ENCODE assay signal across 11 cellular contexts in the genomic region with DNA sequence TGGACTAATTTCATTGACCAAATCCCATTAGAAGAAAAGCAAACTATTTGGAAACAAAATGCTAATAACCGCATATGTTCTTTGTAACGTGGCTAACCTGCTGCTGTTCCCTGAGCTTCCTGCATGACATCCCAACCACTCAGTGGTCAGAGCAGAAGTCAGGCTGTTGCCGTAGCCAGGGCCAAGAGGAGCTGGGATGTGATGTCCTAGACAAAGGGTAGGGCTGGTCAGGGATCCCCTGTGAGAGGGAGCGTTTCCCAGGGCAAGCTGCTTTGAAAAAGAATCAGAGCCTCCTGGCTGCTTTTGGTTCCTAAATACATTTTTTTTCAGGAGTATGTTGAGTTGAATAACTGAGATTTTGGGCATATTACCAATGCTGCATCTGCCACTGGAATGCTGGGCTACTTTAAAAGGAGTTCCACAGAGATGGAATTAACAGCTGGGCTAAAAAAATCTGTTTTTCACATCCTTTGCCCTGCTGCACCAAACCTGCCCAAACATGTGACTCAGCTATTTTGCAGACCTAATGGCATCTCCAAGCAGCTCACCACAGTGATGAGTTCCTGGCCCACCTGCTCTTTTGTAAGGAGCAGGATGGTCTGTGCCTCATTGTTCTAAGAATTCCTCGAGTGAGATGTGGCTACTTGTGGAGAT. TPM values are rescaled to one million over a fixed set of nuclear protein-coding genes. Genes with fewer than 3 reads are reported as not detected.
DNase-seq lines count a peak whose midpoint lies in the region; ATAC-seq and TF ChIP-seq lines count a peak whose summit lies in the region.
"Had no signal": no experiment of that assay in that cellular context is flagged by ENCODE, and none has a peak within 500 bp of the region (broad histone marks: within the 10 kb centered on the region; RNA-seq: fewer than 3 reads in every experiment).

No MANE protein-coding gene starts in this region.

- H3K9me3 Mint-ChIP-seq in CD8-positive, alpha-beta memory T cell: no peaks in the 10 kb centered on the region
- H3K9me3 Mint-ChIP-seq in CD14-positive monocyte: no peaks in the 10 kb centered on the region

- H3K27me3 Mint-ChIP-seq in CD8-positive, alpha-beta memory T cell: no peaks in the 10 kb centered on the region
- H3K27me3 Mint-ChIP-seq in CD14-positive monocyte (ENCODE audit: low read depth in 3 of 3): peaks cover 0 to 2% (median 0%) of the 10 kb centered on the region in 3 donors

- peaks cover 21 to 86% (median 32%) of the 10 kb centered on the region in 3 donors for H3K36me3 Mint-ChIP-seq in CD8-positive, alpha-beta memory T cell
- peaks cover 84 to 97% of the 10 kb centered on the region in 2 donors for H3K36me3 Mint-ChIP-seq in CD14-positive monocyte

- H3K27me3 ChIP-seq in right atrium auricular region: no peaks in the 10 kb centered on the region
- no peaks in the 10 kb centered on the region for H3K27me3 ChIP-seq in CD8-positive, alpha-beta memory T cell (ENCODE audit: insufficient read depth, low read length, poor library complexity, severe bottlenecking)
- H3K27me3 ChIP-seq: BLaER1 treated with 17β-estradiol and CSF1 and Interleukin-3, amounts not matched to agents 10 nM and 100 nM had no signal

- H3K36me3 ChIP-seq in right atrium auricular region: peaks cover 43% of the 10 kb centered on the region
- peaks cover 52% of the 10 kb centered on the region for H3K36me3 ChIP-seq in CD8-positive, alpha-beta memory T cell (ENCODE audit: insufficient read depth, low read length)

- POLR2A ChIA-PET in CD8-positive, alpha-beta memory T cell (lab: Charles Lee): no interaction called here

- CTCF ChIA-PET in CD8-positive, alpha-beta memory T cell (lab: Charles Lee): no interaction called here

- intact Hi-C loops in left ventricle myocardium superior (cut with micrococcal nuclease): no loop called here
- intact Hi-C loops in CD14-positive monocyte (cut with micrococcal nuclease): loop anchor here (5.0 kb wide), 1 partner anchor 36 kb away; no protein-coding TSS in a partner anchor

- H3K4me1 ChIP-seq in right atrium auricular region: peaks cover 0 to 29% of the 10 kb centered on the region in 2 donors
- H3K4me1 ChIP-seq in CD8-positive, alpha-beta memory T cell (ENCODE audit: insufficient read depth, low read length): no peaks in the 10 kb centered on the region

- no peaks in the 10 kb centered on the region for H3K9me3 ChIP-seq in right atrium auricular region
- no peaks in the 10 kb centered on the region for H3K9me3 ChIP-seq in CD8-positive, alpha-beta memory T cell (ENCODE audit: low read length)
- H3K9me3 ChIP-seq: BLaER1 treated with 17β-estradiol and CSF1 and Interleukin-3, amounts not matched to agents 10 nM and 100 nM had no signal

- H3K27ac Mint-ChIP-seq in CD8-positive, alpha-beta memory T cell: peak overlapping the region in 2 of 8 donors; percentile 52 to 57
- H3K27ac Mint-ChIP-seq in CD14-positive monocyte: peak overlapping the region in 3 of 7 donors; percentile 18 to 63 (median 43)

- H3K4me3 ChIP-seq in right atrium auricular region: no peak overlapping the region
- no peak overlapping the region for H3K4me3 ChIP-seq in astrocyte of the cerebellum (ENCODE audit: low read depth, low read length)
- no peak overlapping the region for H3K4me3 ChIP-seq in CD8-positive, alpha-beta memory T cell (ENCODE audit: low read length)
- H3K4me3 ChIP-seq: BLaER1 treated with 17β-estradiol and CSF1 and Interleukin-3, amounts not matched to agents 10 nM and 100 nM; GM12878 had no signal

- in situ Hi-C loops in astrocyte of the cerebellum (cut with HindIII; ENCODE audit: low sequenced_read_pairs): no loop called here

- no peak overlapping the region for H3K4me3 Mint-ChIP-seq in CD8-positive, alpha-beta memory T cell
- H3K4me3 Mint-ChIP-seq in CD14-positive monocyte: no peak overlapping the region

- DNase-seq in left ventricle myocardium superior: no peak
- no peak for DNase-seq in right atrium auricular region (ENCODE audit: low spot score)
- DNase-seq in astrocyte of the cerebellum (ENCODE audit: low read depth): peak; percentile 64
- peak; percentile 41 for DNase-seq in hepatic stellate cell (ENCODE audit: low spot score)
- DNase-seq in DMS53 (lab: John Stamatoyannopoulos, UW): no peak
- no peak for DNase-seq in CD8-positive, alpha-beta memory T cell
- no peak for DNase-seq in CD14-positive monocyte (ENCODE audit: low spot score)
- DNase-seq: left cardiac atrium had no signal

- ATAC-seq in left ventricle myocardium superior: peak; percentile 43
- ATAC-seq in GM18520 (IDR thresholded peaks at IDR 0.05; ENCODE audit: unreplicated experiment): no peak
- ATAC-seq: GM12878 had no signal

- TF ChIP-seq CTCF in right atrium auricular region (IDR thresholded peaks at IDR 0.05) (no peak), astrocyte of the cerebellum (IDR thresholded peaks at IDR 0.05; ENCODE audit: low read depth, low read length, missing control alignments) (no peak), CD14-positive monocyte (IDR thresholded peaks at IDR 0.05) (no peak)

- H3K4me1 Mint-ChIP-seq in CD8-positive, alpha-beta memory T cell: peaks cover 0 to 4% (median 3%) of the 10 kb centered on the region in 3 donors
- peaks cover 8% of the 10 kb centered on the region for H3K4me1 Mint-ChIP-seq in CD14-positive monocyte

- H3K27ac ChIP-seq in right atrium auricular region: peak overlapping the region in 1 of 2 donors; percentile 18
- no peak overlapping the region for H3K27ac ChIP-seq in CD8-positive, alpha-beta memory T cell (ENCODE audit: low read depth, low read length)

RNA-seq across cellular contexts. Expression of gene ANKRD13A, which starts 23.9 kb away (rescaled TPM):
- total RNA-seq in left ventricle myocardium superior (24.4 TPM), right atrium auricular region (10 to 100 TPM; 26.0 to 31.8 TPM)
- total RNA-seq in CD8-positive, alpha-beta memory T cell: 10 to 100 TPM; 38.1 to 41.1 TPM
- 47.1 TPM for polyA plus RNA-seq in CD8-positive, alpha-beta memory T cell
- polyA plus RNA-seq in CD14-positive monocyte: 10 to 100 TPM; 42.8 to 46.8 TPM

RNA-seq across cellular contexts. Expression of gene C12orf76, which starts 25.2 kb away (rescaled TPM):
- total RNA-seq in left ventricle myocardium superior (5.7 TPM), right atrium auricular region (1 to 10 TPM; 8.6 to 9.0 TPM)
- 10 to 100 TPM; 11.7 to 12.7 TPM for total RNA-seq in CD8-positive, alpha-beta memory T cell
- 17.3 TPM for polyA plus RNA-seq in CD8-positive, alpha-beta memory T cell
- 10 to 100 TPM in 1 of 2 donors, 1 to 10 TPM in 1; 9.3 to 10.6 TPM for polyA plus RNA-seq in CD14-positive monocyte

RNA-seq across cellular contexts. Expression of gene GIT2, which starts 26.9 kb away (rescaled TPM):
- total RNA-seq in left ventricle myocardium superior: 41.4 TPM
- 10 to 100 TPM; 24.8 to 26.8 TPM for total RNA-seq in right atrium auricular region
- total RNA-seq in CD8-positive, alpha-beta memory T cell: 10 to 100 TPM; 52.0 to 54.4 TPM
- 93.0 TPM for polyA plus RNA-seq in CD8-positive, alpha-beta memory T cell
- 10 to 100 TPM; 75.8 to 98.8 TPM for polyA plus RNA-seq in CD14-positive monocyte

Comparison
In these comparisons a context has a peak if more than half of its experiments do, and no peak if none do; other contexts are left out.
1. DNase-seq: peak in astrocyte of the cerebellum (single experiment) and hepatic stellate cell (single experiment); none in left ventricle myocardium superior (single experiment), right atrium auricular region (single experiment), DMS53 (single experiment), CD8-positive, alpha-beta memory T cell (0 of 5) and CD14-positive monocyte (single experiment).